In genomic region chr16:17508303-17508702, GRCh38 we compare ENCODE assay signal across 29 cellular contexts.
"Had no signal": no experiment of that assay in that cellular context is flagged by ENCODE, and none has a peak within 500 bp of the region (broad histone marks: within the 10 kb centered on the region; RNA-seq: fewer than 3 reads in every experiment).

No MANE protein-coding gene starts in this region.

- H3K9ac ChIP-seq: neural progenitor cell, parathyroid adenoma had no signal

- H3K27ac ChIP-seq: neural progenitor cell, ovary, parathyroid adenoma, psoas muscle, skin epidermis, spleen, suprapubic skin, testis, tibial artery, transverse colon, upper lobe of left lung, vagina had no signal

- H3K27me3 ChIP-seq: neural progenitor cell, ovary, spleen, suprapubic skin, testis, transverse colon, upper lobe of left lung, vagina had no signal

- H3K36me3 ChIP-seq: neural progenitor cell, ovary, spleen, suprapubic skin, tibial artery, transverse colon, upper lobe of left lung, vagina had no signal

- H3K4me2 ChIP-seq: neural progenitor cell, smooth muscle cell had no signal

- H3K9me3 ChIP-seq: psoas muscle, suprapubic skin, testis, transverse colon, upper lobe of left lung, vagina had no signal

- H3K79me2 ChIP-seq: parathyroid adenoma had no signal

- H3K4me1 ChIP-seq: parathyroid adenoma, spleen, testis, tibial artery, transverse colon, upper lobe of left lung had no signal

- H2AFZ ChIP-seq: neural progenitor cell, parathyroid adenoma had no signal

- H3K4me3 ChIP-seq: neural progenitor cell, ovary, psoas muscle, skin epidermis, smooth muscle cell, spleen, suprapubic skin, testis, tibial artery, transverse colon, upper lobe of left lung, vagina had no signal

- DNase-seq: naive thymus-derived CD4-positive, alpha-beta T cell; natural killer cell; occipital lobe; ovary; posterior cingulate gyrus; psoas muscle; right cardiac atrium; spleen; stimulated activated CD4-positive, alpha-beta T cell treated with anti-CD3 and anti-CD28 coated beads, Interleukin-12 subunit alpha, Interleukin-12 subunit beta, amount 100 ng/mL, for 4 hours; stimulated activated CD4-positive, alpha-beta T cell treated with anti-CD3 and anti-CD28 coated beads, Interleukin-1b, Interleukin-23, amount 100 ng/mL, for 48 hours; stimulated activated CD4-positive, alpha-beta T cell treated with anti-CD3 and anti-CD28 coated beads, Interleukin-4, amount 100 ng/mL, for 1 hour; stimulated activated CD4-positive, alpha-beta T cell treated with anti-CD3 and anti-CD28 coated beads, Interleukin-4, amount 100 ng/mL, for 4 hours; stimulated activated CD8-positive, alpha-beta memory T cell treated with anti-CD3 and anti-CD28 coated beads, Interleukin-4, amount 100 ng/mL, for 48 hours; stimulated activated naive CD4-positive, alpha-beta T cell; stimulated activated naive CD8-positive, alpha-beta T cell treated with anti-CD3 and anti-CD28 coated beads, Interleukin-15, amount 100 ng/mL, for 72 hours; stimulated activated naive CD8-positive, alpha-beta T cell treated with anti-CD3 and anti-CD28 coated beads, Interleukin-15, Interleukin-2, amounts not matched to agents 100 U/mL and 50 U/mL, for 24 hours; substantia nigra; testis; tibial artery; transverse colon; upper lobe of left lung had no signal

- ATAC-seq: naive thymus-derived CD4-positive, alpha-beta T cell; natural killer cell; psoas muscle; right cardiac atrium; sciatic nerve; stimulated activated memory B cell treated with anti-CD40 and anti-IgM and Interleukin-4, amounts not matched to agents 10 μg/mL and 1 μg/mL and 100 μg/mL, for 72 hours; stimulated activated naive CD8-positive, alpha-beta T cell treated with anti-CD3 and anti-CD28 coated beads, Interleukin-15, amount 100 ng/mL, for 72 hours; stimulated activated naive CD8-positive, alpha-beta T cell treated with anti-CD3 and anti-CD28 coated beads, Interleukin-15, Interleukin-2, amounts not matched to agents 100 U/mL and 50 U/mL, for 24 hours had no signal
